Comparison of ENCODE assay signal across 19 cellular contexts in genomic region chr7:151507806-151508205, GRCh38.
"Had no signal": no experiment of that assay in that cellular context is flagged by ENCODE, and none has a peak within 500 bp of the region (broad histone marks: within the 10 kb centered on the region; RNA-seq: fewer than 3 reads in every experiment).

No MANE protein-coding gene starts in this region.

- H3K27me3 ChIP-seq: hepatocyte, transverse colon had no signal

- H3K27ac ChIP-seq: hepatocyte, lower lobe of right lung, parathyroid adenoma, skin epidermis had no signal

- ATAC-seq: left cardiac atrium; lower lobe of right lung; sciatic nerve; stimulated activated naive B cell treated with anti-CD40 and anti-IgM and Interleukin-4, amounts not matched to agents 10 μg/mL and 1 μg/mL and 100 μg/mL, for 72 hours; stimulated activated naive CD8-positive, alpha-beta T cell treated with anti-CD3 and anti-CD28 coated beads, Interleukin-15, amount 100 ng/mL, for 72 hours had no signal

- H3K36me3 ChIP-seq: left ventricle myocardium inferior, lower lobe of right lung, thoracic aorta, transverse colon had no signal

- H2AFZ ChIP-seq: hepatocyte, parathyroid adenoma had no signal

- H3K4me3 ChIP-seq: hepatocyte, left ventricle myocardium inferior, lower lobe of right lung, skin epidermis, thoracic aorta, transverse colon had no signal

- H3K4me2 ChIP-seq: hepatocyte had no signal

- DNase-seq: kidney; left cardiac atrium; left ventricle myocardium inferior; lower lobe of right lung; mesenchymal stem cell; midbrain; naive B cell; occipital lobe; stimulated activated CD4-positive, alpha-beta T cell treated with anti-CD3 and anti-CD28 coated beads, Interleukin-2, amount 100 ng/mL, for 24 hours; stimulated activated CD4-positive, alpha-beta T cell treated with anti-CD3 and anti-CD28 coated beads, Interleukin-4, amount 100 ng/mL, for 4 hours; stimulated activated naive B cell treated with anti-CD40 and anti-IgM and Interleukin-4, amounts not matched to agents 10 μg/mL and 1 μg/mL and 100 μg/mL, for 72 hours; stimulated activated naive CD8-positive, alpha-beta T cell treated with anti-CD3 and anti-CD28 coated beads, Interleukin-15, amount 100 ng/mL, for 72 hours; substantia nigra; transverse colon had no signal

- H3K9me3 ChIP-seq: left ventricle myocardium inferior, lower lobe of right lung, thoracic aorta, transverse colon had no signal
